Comparison of ENCODE assay signal across 10 cellular contexts in genomic region chr18:35688757-35689156, GRCh38.
DNase-seq lines count a peak whose midpoint lies in the region; ATAC-seq, FAIRE-seq and TF ChIP-seq lines count a peak whose summit lies in the region.
"Had no signal": no experiment of that assay in that cellular context is flagged by ENCODE, and none has a peak within 500 bp of the region (broad histone marks: within the 10 kb centered on the region; RNA-seq: fewer than 3 reads in every experiment).

No MANE protein-coding gene starts in this region.

- H3K27ac Mint-ChIP-seq in WTC11 = peak overlapping the region; percentile 61
- H3K27ac Mint-ChIP-seq: activated naive CD4-positive, alpha-beta T cell treated with anti-CD3 and anti-CD28 coated beads, Interleukin-2, amount 10 ng/mL, durations not matched to agents 7 days and 5 days had no signal

- peak; percentile 61 for FAIRE-seq in GM12892 (lab: Jason Lieb, UNC)

- H3K4me1 Mint-ChIP-seq in WTC11 = no peaks in the 10 kb centered on the region
- H3K4me1 Mint-ChIP-seq: activated naive CD4-positive, alpha-beta T cell treated with anti-CD3 and anti-CD28 coated beads, Interleukin-2, amount 10 ng/mL, durations not matched to agents 7 days and 5 days had no signal

- no peaks in the 10 kb centered on the region for H3K9me3 Mint-ChIP-seq in WTC11
- H3K9me3 Mint-ChIP-seq: activated naive CD4-positive, alpha-beta T cell treated with anti-CD3 and anti-CD28 coated beads, Interleukin-2, amount 10 ng/mL, durations not matched to agents 7 days and 5 days had no signal

- H3K36me3 Mint-ChIP-seq in WTC11 = peaks cover 6% of the 10 kb centered on the region; the same call in 1 of the 2 replicates

- no peaks in the 10 kb centered on the region for H3K27me3 Mint-ChIP-seq in WTC11 (ENCODE audit: low read depth)
- H3K27me3 Mint-ChIP-seq: activated naive CD4-positive, alpha-beta T cell treated with anti-CD3 and anti-CD28 coated beads, Interleukin-2, amount 10 ng/mL, durations not matched to agents 7 days and 5 days had no signal

- no peak overlapping the region for H3K4me3 Mint-ChIP-seq in WTC11
- H3K4me3 Mint-ChIP-seq: activated naive CD4-positive, alpha-beta T cell treated with anti-CD3 and anti-CD28 coated beads, Interleukin-2, amount 10 ng/mL, durations not matched to agents 7 days and 5 days had no signal

- CTCF ChIA-PET in WTC11 (lab: Charles Lee) = no interaction called here

- intact Hi-C loops in Right ventricle myocardium superior (cut with DNase I) = no loop called here
- intact Hi-C loops in sciatic nerve (cut with DNase I) = no loop called here

- no peak for TF ChIP-seq POLR2A in GM12892 (IDR thresholded peaks at IDR 0.05; ENCODE audit: low read depth, low read length)

- POLR2A ChIA-PET in WTC11 (lab: Charles Lee) = no interaction called here

- ATAC-seq in GM19468 (IDR thresholded peaks at IDR 0.05; ENCODE audit: extremely low read depth, unreplicated experiment) = peak; percentile 65
- peak; percentile 70 for ATAC-seq in HG03039 (IDR thresholded peaks at IDR 0.05; ENCODE audit: unreplicated experiment)
- ATAC-seq in WTC11 = no peak
- no peak for ATAC-seq in Right ventricle myocardium superior (ENCODE audit: poor library complexity)
- no peak for ATAC-seq in sciatic nerve
- ATAC-seq in HG02588 (IDR thresholded peaks at IDR 0.05; ENCODE audit: unreplicated experiment) = no peak

- TF ChIP-seq CTCF in WTC11 (IDR thresholded peaks at IDR 0.05) = no peak

- DNase-seq in GM12892 (ENCODE audit: insufficient read length) = no peak
- no peak for DNase-seq in WTC11 (ENCODE audit: low spot score)
- DNase-seq in Right ventricle myocardium superior = no peak
- no peak for DNase-seq in sciatic nerve (ENCODE audit: low spot score)
- no peak for DNase-seq in KG1 (lab: John Stamatoyannopoulos, UW)
- DNase-seq: activated naive CD4-positive, alpha-beta T cell treated with anti-CD3 and anti-CD28 coated beads, Interleukin-2, amount 10 ng/mL, durations not matched to agents 7 days and 5 days; WERI-Rb-1 had no signal

TF ChIP-seq in WTC11, 78 proteins besides CTCF, POLR2A, EP300 and RAD21:
- TF ChIP-seq KAT7 (CRISPR knock-in tag; IDR thresholded peaks at IDR 0.05; ENCODE audit: borderline replicate concordance) = no peak
- TF ChIP-seq FOXP1 (CRISPR knock-in tag; IDR thresholded peaks at IDR 0.05; ENCODE audit: borderline replicate concordance) = no peak
- TF ChIP-seq ZNF138 (CRISPR knock-in tag; conservative IDR thresholded peaks at IDR 0.05) = no peak
- no peak for TF ChIP-seq GTF2I (CRISPR knock-in tag; conservative IDR thresholded peaks at IDR 0.05)
- no peak for TF ChIP-seq NR1H2 (CRISPR knock-in tag; IDR thresholded peaks at IDR 0.05)
- TF ChIP-seq SP1 (CRISPR knock-in tag; conservative IDR thresholded peaks at IDR 0.05) = no peak
- TF ChIP-seq ZNF219 (CRISPR knock-in tag; IDR thresholded peaks at IDR 0.05; ENCODE audit: borderline replicate concordance) = no peak
- no peak for TF ChIP-seq GABPB1 (CRISPR knock-in tag; IDR thresholded peaks at IDR 0.05)
- TF ChIP-seq, protein P1, sequence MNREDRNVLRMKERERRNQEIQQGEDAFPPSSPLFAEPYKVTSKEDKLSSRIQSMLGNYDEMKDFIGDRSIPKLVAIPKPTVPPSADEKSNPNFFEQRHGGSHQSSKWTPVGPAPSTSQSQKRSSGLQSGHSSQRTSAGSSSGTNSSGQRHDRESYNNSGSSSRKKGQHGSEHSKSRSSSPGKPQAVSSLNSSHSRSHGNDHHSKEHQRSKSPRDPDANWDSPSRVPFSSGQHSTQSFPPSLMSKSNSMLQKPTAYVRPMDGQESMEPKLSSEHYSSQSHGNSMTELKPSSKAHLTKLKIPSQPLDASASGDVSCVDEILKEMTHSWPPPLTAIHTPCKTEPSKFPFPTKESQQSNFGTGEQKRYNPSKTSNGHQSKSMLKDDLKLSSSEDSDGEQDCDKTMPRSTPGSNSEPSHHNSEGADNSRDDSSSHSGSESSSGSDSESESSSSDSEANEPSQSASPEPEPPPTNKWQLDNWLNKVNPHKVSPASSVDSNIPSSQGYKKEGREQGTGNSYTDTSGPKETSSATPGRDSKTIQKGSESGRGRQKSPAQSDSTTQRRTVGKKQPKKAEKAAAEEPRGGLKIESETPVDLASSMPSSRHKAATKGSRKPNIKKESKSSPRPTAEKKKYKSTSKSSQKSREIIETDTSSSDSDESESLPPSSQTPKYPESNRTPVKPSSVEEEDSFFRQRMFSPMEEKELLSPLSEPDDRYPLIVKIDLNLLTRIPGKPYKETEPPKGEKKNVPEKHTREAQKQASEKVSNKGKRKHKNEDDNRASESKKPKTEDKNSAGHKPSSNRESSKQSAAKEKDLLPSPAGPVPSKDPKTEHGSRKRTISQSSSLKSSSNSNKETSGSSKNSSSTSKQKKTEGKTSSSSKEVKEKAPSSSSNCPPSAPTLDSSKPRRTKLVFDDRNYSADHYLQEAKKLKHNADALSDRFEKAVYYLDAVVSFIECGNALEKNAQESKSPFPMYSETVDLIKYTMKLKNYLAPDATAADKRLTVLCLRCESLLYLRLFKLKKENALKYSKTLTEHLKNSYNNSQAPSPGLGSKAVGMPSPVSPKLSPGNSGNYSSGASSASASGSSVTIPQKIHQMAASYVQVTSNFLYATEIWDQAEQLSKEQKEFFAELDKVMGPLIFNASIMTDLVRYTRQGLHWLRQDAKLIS (CRISPR knock-in tag; IDR thresholded peaks at IDR 0.05; ENCODE audit: borderline replicate concordance) = no peak

Comparison
In these comparisons a context has a peak if more than half of its experiments do, and no peak if none do; other contexts are left out.
1. ATAC-seq: peak in GM19468 (single experiment) and HG03039 (single experiment); none in WTC11 (single experiment), Right ventricle myocardium superior (single experiment), sciatic nerve (single experiment) and HG02588 (single experiment).